ENCODE assay signal across 1 cellular context in genomic region chr3:135514064-135514455, GRCh38.
TF ChIP-seq lines count a peak whose summit lies in the region.

No MANE protein-coding gene starts in this region.

TF ChIP-seq in HCT116, 20 proteins besides CTCF, POLR2A, EP300 and RAD21 (continued from another document):
- no peak for TF ChIP-seq JUND (IDR thresholded peaks at IDR 0.05)
- no peak for TF ChIP-seq EZH2phosphoT487 (IDR thresholded peaks at IDR 0.05; ENCODE audit: borderline replicate concordance)
- no peak for TF ChIP-seq REST (IDR thresholded peaks at IDR 0.05; ENCODE audit: low read depth)
